ENCODE assay signal across 15 cellular contexts in genomic region chr5:173155912-173156311, GRCh38. TPM values are rescaled to one million over a fixed set of nuclear protein-coding genes. Genes with fewer than 3 reads are reported as not detected.
DNase-seq lines count a peak whose midpoint lies in the region; TF ChIP-seq lines count a peak whose summit lies in the region.
"Had no signal": no experiment of that assay in that cellular context is flagged by ENCODE, and none has a peak within 500 bp of the region (broad histone marks: within the 10 kb centered on the region; RNA-seq: fewer than 3 reads in every experiment).

No MANE protein-coding gene starts in this region.

- no peaks in the 10 kb centered on the region for H3K9me3 Mint-ChIP-seq in endothelial cell (ENCODE audit: unreplicated experiment)
- H3K9me3 Mint-ChIP-seq: CD4-positive, CD25-positive, alpha-beta regulatory T cell had no signal

- no peak overlapping the region for H3K27ac Mint-ChIP-seq in endothelial cell (ENCODE audit: unreplicated experiment)
- H3K27ac Mint-ChIP-seq: CD4-positive, CD25-positive, alpha-beta regulatory T cell had no signal

- H3K27ac ChIP-seq in SJCRH30, result no peak overlapping the region
- H3K27ac ChIP-seq: KMS-11 had no signal

- H3K36me3 Mint-ChIP-seq in endothelial cell (ENCODE audit: low read depth, unreplicated experiment), result peaks cover 12% of the 10 kb centered on the region

- DNase-seq in SJCRH30 (peak; percentile 24 to 34), fibroblast of peridontal ligament (ENCODE audit: extremely low read depth) (peak; percentile 12), midbrain (lab: John Stamatoyannopoulos, UW) (peak; percentile 42), putamen (ENCODE audit: low spot score) (peak; percentile 58), endothelial cell (ENCODE audit: low spot score) (no peak), cerebellum (ENCODE audit: low spot score) (no peak), NCI-H1694 treated with DMSO at 0.1 percent for 48 hours (lab: John Stamatoyannopoulos, UW) (no peak)
- DNase-seq in stimulated activated naive CD4-positive, alpha-beta T cell treated with Interleukin-2 at 50 U/mL for 16 hours (lab: John Stamatoyannopoulos, UW), result no peak
- DNase-seq: CD4-positive, CD25-positive, alpha-beta regulatory T cell; GF-D8; MG63; NCI-H1092 treated with DMSO at 0.1 percent for 48 hours; NCI-H1694; NCI-H82 had no signal

- H3K4me1 ChIP-seq in SJCRH30, result no peaks in the 10 kb centered on the region

- H3K36me3 ChIP-seq in SJCRH30, result peaks cover 30% of the 10 kb centered on the region

- no peaks in the 10 kb centered on the region for H3K9me3 ChIP-seq in SJCRH30 (replicated peaks)
- H3K9me3 ChIP-seq: MG63 had no signal

- no peak overlapping the region for H3K4me3 ChIP-seq in SJCRH30
- H3K4me3 ChIP-seq: MG63 had no signal

- no peaks in the 10 kb centered on the region for H3K27me3 Mint-ChIP-seq in endothelial cell (ENCODE audit: unreplicated experiment)
- H3K27me3 Mint-ChIP-seq: CD4-positive, CD25-positive, alpha-beta regulatory T cell had no signal

- H3K4me1 Mint-ChIP-seq in endothelial cell (ENCODE audit: unreplicated experiment), result no peaks in the 10 kb centered on the region

- no peak for TF ChIP-seq CTCF in endothelial cell (IDR thresholded peaks at IDR 0.05; ENCODE audit: unreplicated experiment)

- H3K27me3 ChIP-seq in SJCRH30, result no peaks in the 10 kb centered on the region
- H3K27me3 ChIP-seq: MG63 had no signal

- no peak overlapping the region for H3K4me3 Mint-ChIP-seq in endothelial cell (ENCODE audit: unreplicated experiment)
- H3K4me3 Mint-ChIP-seq: CD4-positive, CD25-positive, alpha-beta regulatory T cell had no signal

RNA-seq across cellular contexts. Expression of gene BNIP1, which starts 11.6 kb away (rescaled TPM):
- 18.9 and 22.2 TPM in 2 replicates for total RNA-seq in SJCRH30 (2014; rRNA removed; shearing (Covaris generic))
- total RNA-seq in endothelial cell (ENCODE audit: unreplicated experiment), result 10.3 TPM
- total RNA-seq in cerebellum, result 9.2 TPM

Comparison
In these comparisons a context has a peak if more than half of its experiments do, and no peak if none do; other contexts are left out.
1. DNase-seq: peak in SJCRH30 (2 of 2), fibroblast of peridontal ligament (single experiment), midbrain (single experiment) and putamen (single experiment); none in stimulated activated naive CD4-positive, alpha-beta T cell treated with Interleukin-2 at 50 U/mL for 16 hours (single experiment), endothelial cell (single experiment), cerebellum (single experiment) and NCI-H1694 treated with DMSO at 0.1 percent for 48 hours (single experiment).